ENCODE assay signal across 25 cellular contexts in the genomic region with DNA sequence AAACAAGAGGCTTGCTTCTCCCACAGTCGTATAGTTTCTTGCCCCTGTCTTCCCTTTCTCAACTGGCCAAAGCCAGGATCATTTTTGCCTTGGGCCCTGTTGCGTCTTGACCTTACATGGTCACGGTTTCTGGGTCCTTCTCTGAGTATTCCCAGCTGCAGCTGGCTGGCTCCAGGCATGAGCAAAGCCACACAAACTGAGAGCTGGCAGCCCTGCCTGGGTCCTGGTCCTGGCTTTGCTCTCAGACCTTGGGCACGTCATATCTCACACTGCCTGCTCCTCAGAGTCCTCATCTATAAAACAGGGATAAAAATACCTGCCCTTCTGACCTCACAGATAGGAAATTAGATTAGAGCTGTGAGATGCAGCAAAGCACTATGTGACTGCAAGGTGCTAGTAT.
"Had no signal": no experiment of that assay in that cellular context is flagged by ENCODE, and none has a peak within 500 bp of the region (broad histone marks: within the 10 kb centered on the region; RNA-seq: fewer than 3 reads in every experiment).

No MANE protein-coding gene starts in this region.

- H3K27me3 ChIP-seq: body of pancreas, breast epithelium had no signal

- H3K36me3 ChIP-seq: breast epithelium had no signal

- H3K9me3 ChIP-seq: body of pancreas, breast epithelium had no signal

- H3K27ac ChIP-seq: body of pancreas, breast epithelium, KMS-11 had no signal

- ATAC-seq: activated CD8-positive, alpha-beta T cell treated with anti-CD3 and anti-CD28 coated beads for 36 hours; activated T-cell treated with anti-CD3 and anti-CD28 coated beads, Interleukin-2, amount 50 U/mL, for 72 hours; activated T-helper 17 cell treated with anti-CD3 and anti-CD28 coated beads, Interleukin-2, amount 50 U/mL, for 72 hours; body of pancreas; Panc1 had no signal

- H3K4me3 ChIP-seq: body of pancreas, breast epithelium had no signal

- H3K4me1 ChIP-seq: body of pancreas, breast epithelium had no signal

- DNase-seq: activated CD4-positive, alpha-beta T cell treated with anti-CD3 and anti-CD28 coated beads, Interleukin-2, amount 10 ng/mL, durations not matched to agents 24 days and 14 days; activated CD4-positive, alpha-beta T cell treated with anti-CD3 and anti-CD28 coated beads, Interleukin-2, amount 50 U/mL, for 4 hours; activated CD8-positive, alpha-beta T cell treated with anti-CD3 and anti-CD28 coated beads for 36 hours; activated effector memory CD4-positive, alpha-beta T cell treated with anti-CD3 and anti-CD28 coated beads, Interleukin-2, amount 50 U/mL, for 16 hours; activated naive CD4-positive, alpha-beta T cell; activated naive CD4-positive, alpha-beta T cell treated with anti-CD3 and anti-CD28 coated beads, Interleukin-2, amount 50 U/mL, for 16 hours; activated naive CD8-positive, alpha-beta T cell treated with anti-CD3 and anti-CD28 coated beads for 36 hours; activated T-cell treated with anti-CD3 and anti-CD28 coated beads, Interleukin-2, amount 50 U/mL, for 1 hour; activated T-cell treated with anti-CD3 and anti-CD28 coated beads, Interleukin-2, amount 50 U/mL, for 72 hours; amygdala; body of pancreas; MM.1S; NCI-H146; NCI-H187; NCI-H2029 treated with DMSO at 0.1 percent for 48 hours; NCI-H2107; NCI-H2171; NCI-H526 treated with DMSO at 0.1 percent for 48 hours; NCI-H774; RPMI8226; SIG-M5 had no signal
